1 cellular context compared by ENCODE assay signal in the genomic region with DNA sequence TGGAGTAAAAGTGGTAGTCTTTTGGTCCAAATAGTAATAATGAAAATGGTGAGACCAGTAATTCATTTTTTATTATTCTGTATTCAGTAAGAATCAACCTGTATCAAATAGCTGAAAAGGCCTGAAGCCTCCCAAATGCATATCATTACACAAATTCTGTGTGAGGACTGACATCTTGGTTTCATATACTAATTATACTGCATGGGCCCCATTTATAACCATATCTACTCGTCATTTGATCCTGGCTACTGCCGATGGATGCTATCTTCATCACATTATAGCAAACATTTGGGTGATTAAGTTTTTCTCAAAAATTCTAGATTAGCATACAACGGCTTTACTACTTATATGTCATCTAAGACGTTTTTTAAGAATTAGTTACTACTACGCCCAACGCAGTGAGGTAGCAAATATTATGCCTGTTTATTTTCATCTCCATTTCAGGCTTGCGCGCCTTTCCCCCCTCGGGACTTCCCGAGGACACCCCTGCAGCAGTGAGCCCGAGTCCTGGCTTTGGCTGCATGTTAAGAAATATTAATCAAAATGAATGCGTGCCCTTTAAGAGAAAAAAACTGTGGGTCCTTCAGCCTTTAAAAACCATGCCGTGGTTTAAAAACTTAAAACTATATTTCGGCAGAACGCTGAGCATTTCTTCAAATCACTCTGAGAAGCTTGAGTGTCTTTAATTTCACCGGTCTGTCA.
TF ChIP-seq lines count a peak whose summit lies in the region.

No MANE protein-coding gene starts in this region.

TF ChIP-seq in HepG2, 621 proteins besides CTCF, POLR2A, EP300 and RAD21:
- TF ChIP-seq ZC3H13 (CRISPR knock-in tag; IDR thresholded peaks at IDR 0.05) = no peak
- TF ChIP-seq ZNF724P (CRISPR knock-in tag; IDR thresholded peaks at IDR 0.05; ENCODE audit: borderline replicate concordance) = no peak
